Comparison of ENCODE assay signal across 1 cellular context in the genomic region with DNA sequence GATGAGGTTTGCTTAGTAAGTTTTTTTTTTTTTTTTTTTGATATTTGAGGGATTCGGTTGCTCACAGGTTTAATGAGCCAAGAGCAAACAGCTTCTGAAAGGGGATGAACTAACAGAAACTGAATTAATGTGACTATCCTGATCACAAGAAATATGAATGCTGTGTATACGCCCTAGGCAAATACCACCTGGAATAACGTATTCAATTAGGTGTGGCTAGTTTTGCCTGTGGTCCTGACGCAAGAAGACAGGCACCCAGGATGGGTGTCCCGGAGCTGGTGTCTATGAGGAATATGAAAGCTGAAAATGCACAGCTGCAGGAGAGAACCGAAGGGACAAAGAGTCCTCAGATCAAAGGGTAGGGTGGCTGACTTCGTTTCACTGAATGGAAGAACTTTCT.
TF ChIP-seq lines count a peak whose summit lies in the region.

No MANE protein-coding gene starts in this region.

TF ChIP-seq in endothelial cell of umbilical vein, 7 proteins besides CTCF, POLR2A, EP300 and RAD21:
- TF ChIP-seq, protein P1, sequence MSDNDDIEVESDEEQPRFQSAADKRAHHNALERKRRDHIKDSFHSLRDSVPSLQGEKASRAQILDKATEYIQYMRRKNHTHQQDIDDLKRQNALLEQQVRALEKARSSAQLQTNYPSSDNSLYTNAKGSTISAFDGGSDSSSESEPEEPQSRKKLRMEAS (IDR thresholded peaks at IDR 0.05; ENCODE audit: insufficient read depth, insufficient read length) = no peak
- TF ChIP-seq EZH2 (IDR thresholded peaks at IDR 0.05; ENCODE audit: borderline replicate concordance, low read depth, low read length, severe bottlenecking) (no peak), JUN (IDR thresholded peaks at IDR 0.05; ENCODE audit: borderline replicate concordance, insufficient read depth, insufficient read length, low read depth) (no peak), GATA2 (IDR thresholded peaks at IDR 0.05; ENCODE audit: insufficient read depth, insufficient read length, low read depth, low read length) (no peak), POLR2AphosphoS5 (IDR thresholded peaks at IDR 0.05; ENCODE audit: insufficient read depth, low read depth, low read length) (no peak)
